ENCODE assay signal across 8 cellular contexts in genomic region chr6:110875548-110876169, GRCh38. TPM values are rescaled to one million over a fixed set of nuclear protein-coding genes. Genes with fewer than 3 reads are reported as not detected.
DNase-seq lines count a peak whose midpoint lies in the region; ATAC-seq lines count a peak whose summit lies in the region.

No MANE protein-coding gene starts in this region.

- H3K79me2 ChIP-seq in Karpas-422 (ENCODE audit: low read length), result peaks cover 61% of the 10 kb centered on the region

- peak overlapping the region; percentile 83 for H3K4me2 ChIP-seq in Karpas-422 (ENCODE audit: low read depth, low read length, poor library complexity, severe bottlenecking)

- H3K4me1 ChIP-seq in Karpas-422 (ENCODE audit: low read length), result peaks cover 54% of the 10 kb centered on the region

- no peaks in the 10 kb centered on the region for H3K9me3 Mint-ChIP-seq in central memory CD8-positive, alpha-beta T cell

- peak overlapping the region; percentile 94 for H3K9ac ChIP-seq in Karpas-422 (ENCODE audit: low read length)

- no peaks in the 10 kb centered on the region for H3K9me3 ChIP-seq in Karpas-422 (ENCODE audit: low read length)

- no peaks in the 10 kb centered on the region for H3K27me3 Mint-ChIP-seq in central memory CD8-positive, alpha-beta T cell

- peaks cover 46% of the 10 kb centered on the region for H3K4me1 Mint-ChIP-seq in central memory CD8-positive, alpha-beta T cell

- no peaks in the 10 kb centered on the region for H3K27me3 ChIP-seq in Karpas-422 (ENCODE audit: low read length)

- H2AFZ ChIP-seq in Karpas-422 (ENCODE audit: low read length), result no peak overlapping the region

- peaks cover 38% of the 10 kb centered on the region for H3K36me3 Mint-ChIP-seq in central memory CD8-positive, alpha-beta T cell (ENCODE audit: insufficient read depth)

- peak overlapping the region; percentile 96 for H3K27ac Mint-ChIP-seq in central memory CD8-positive, alpha-beta T cell (ENCODE audit: low read depth)

- peak overlapping the region; percentile 60 for H3K27ac ChIP-seq in Karpas-422 (ENCODE audit: low read length)

- no peaks in the 10 kb centered on the region for H3K9me2 ChIP-seq in Karpas-422 (replicated peaks; ENCODE audit: insufficient read depth, low read length)

- peaks cover 53% of the 10 kb centered on the region for H4K20me1 ChIP-seq in Karpas-422 (ENCODE audit: insufficient read depth, low read depth, low read length)

- ATAC-seq in GM21360 (IDR thresholded peaks at IDR 0.05; ENCODE audit: unreplicated experiment), result peak; percentile 7
- peak; percentile 29 to 37 for ATAC-seq in activated CD4-positive, CD25-positive, alpha-beta regulatory T cell treated with anti-CD3 and anti-CD28 coated beads, Interleukin-2, amount 50 U/mL, for 24 hours
- ATAC-seq in central memory CD8-positive, alpha-beta T cell (replicated peaks; ENCODE audit: extremely low read depth, poor library complexity, severe bottlenecking), result peak; percentile 21

- peak; percentile 22 for DNase-seq in AG08395 (ENCODE audit: low spot score)
- DNase-seq in Karpas-422, result peak; percentile 74
- DNase-seq in central memory CD8-positive, alpha-beta T cell (ENCODE audit: low spot score in 2 of 2), result peak; percentile 50 to 64
- DNase-seq in left kidney (ENCODE audit: low read depth, low spot score), result peak; percentile 78
- peak; percentile 70 for DNase-seq in stimulated activated CD4-positive, alpha-beta T cell treated with anti-CD3 and anti-CD28 coated beads, Interleukin-1b, Interleukin-23, amount 100 ng/mL, for 48 hours
- no peak for DNase-seq in GM19240 (ENCODE audit: insufficient read length, low spot score)

- peak overlapping the region; percentile 90 for H3K4me3 ChIP-seq in Karpas-422 (ENCODE audit: low read length)

- H3K4me3 Mint-ChIP-seq in central memory CD8-positive, alpha-beta T cell, result peak overlapping the region; percentile 98

- H3K36me3 ChIP-seq in Karpas-422 (ENCODE audit: insufficient read depth, low read length), result no peaks in the 10 kb centered on the region

RNA-seq across cellular contexts. Expression of gene AMD1, which starts 1.1 kb away (rescaled TPM):
- total RNA-seq in Karpas-422 (2014; rRNA removed; shearing (Covaris generic); ENCODE audit: low replicate concordance), result 38.2 and 87.4 TPM in 2 replicates
